7 cellular contexts compared by ENCODE assay signal in genomic region chr2:195533771-195534642, GRCh38.
DNase-seq lines count a peak whose midpoint lies in the region; FAIRE-seq and TF ChIP-seq lines count a peak whose summit lies in the region.

No MANE protein-coding gene starts in this region.

- 43% methylated on average over 8 of the region's 8 CpGs for WGBS in suprapubic skin

- no peaks in the 10 kb centered on the region for H3K27me3 ChIP-seq in neutrophil
- no peaks in the 10 kb centered on the region for H3K27me3 ChIP-seq in suprapubic skin

- DNase-seq in GM19239 (ENCODE audit: insufficient read length, low spot score) (no peak), HT-29 (ENCODE audit: low spot score) (peak; percentile 35), suprapubic skin (ENCODE audit: low spot score in 2 of 2) (no peak), NCI-H2029 (lab: John Stamatoyannopoulos, UW) (no peak)
- DNase-seq in activated CD4-positive, alpha-beta T cell treated with anti-CD3 and anti-CD28 coated beads, Interleukin-2, amount 50 U/mL, for 1 hour, result peak; percentile 50
- peak; percentile 30 for DNase-seq in effector CD4-positive, alpha-beta T cell

- peaks cover 20 to 37% of the 10 kb centered on the region in 2 experiments for H3K4me1 ChIP-seq in neutrophil (ENCODE audit: control insufficient read depth in 1 of 2, insufficient read depth in 1 of 2, low read depth in 1 of 2, low read length in 1 of 2)
- H3K4me1 ChIP-seq in suprapubic skin, result peaks cover 17% of the 10 kb centered on the region

- no peaks in the 10 kb centered on the region for H3K36me3 ChIP-seq in neutrophil
- H3K36me3 ChIP-seq in suprapubic skin, result no peaks in the 10 kb centered on the region

- H3K9me3 ChIP-seq in neutrophil (no peaks in the 10 kb centered on the region), suprapubic skin (no peaks in the 10 kb centered on the region)

- H3K27ac ChIP-seq in neutrophil (peak overlapping the region; percentile 17), suprapubic skin (peak overlapping the region; percentile 1)

- TF ChIP-seq EP300 in suprapubic skin (IDR thresholded peaks at IDR 0.05), result no peak

- peak; percentile 94 for FAIRE-seq in GM19239 (lab: Jason Lieb, UNC)

- TF ChIP-seq POLR2A in suprapubic skin (IDR thresholded peaks at IDR 0.05), result no peak

- no peak for TF ChIP-seq CTCF in neutrophil (IDR thresholded peaks at IDR 0.05)
- no peak for TF ChIP-seq CTCF in suprapubic skin (IDR thresholded peaks at IDR 0.05)

- H3K4me3 ChIP-seq in neutrophil (ENCODE audit: low read depth in 1 of 2, low read length in 1 of 2) (no peak overlapping the region), suprapubic skin (no peak overlapping the region)

Comparison
In these comparisons a context has a peak if more than half of its experiments do, and no peak if none do; other contexts are left out.
1. DNase-seq: peak in HT-29 (single experiment), activated CD4-positive, alpha-beta T cell treated with anti-CD3 and anti-CD28 coated beads, Interleukin-2, amount 50 U/mL, for 1 hour (single experiment) and effector CD4-positive, alpha-beta T cell (single experiment); none in GM19239 (single experiment), suprapubic skin (0 of 2) and NCI-H2029 (single experiment).